Comparison of ENCODE assay signal across 23 cellular contexts in genomic region chr19:53823380-53824120, GRCh38. TPM values are rescaled to one million over a fixed set of nuclear protein-coding genes. Genes with fewer than 3 reads are reported as not detected.
DNase-seq lines count a peak whose midpoint lies in the region; ATAC-seq and TF ChIP-seq lines count a peak whose summit lies in the region.
"Had no signal": no experiment of that assay in that cellular context is flagged by ENCODE, and none has a peak within 500 bp of the region (broad histone marks: within the 10 kb centered on the region; RNA-seq: fewer than 3 reads in every experiment).

No MANE protein-coding gene starts in this region.

- no peaks in the 10 kb centered on the region for H3K9me3 Mint-ChIP-seq in activated naive CD8-positive, alpha-beta T cell treated with anti-CD3 and anti-CD28 coated beads for 36 hours
- H3K9me3 Mint-ChIP-seq in naive thymus-derived CD4-positive, alpha-beta T cell = peaks cover 0 to 2% (median 0%) of the 10 kb centered on the region in 11 donors
- H3K9me3 Mint-ChIP-seq: activated B cell treated with CpG ODN at 0.5 μM for 24 hours had no signal

- H3K4me1 Mint-ChIP-seq in activated naive CD8-positive, alpha-beta T cell treated with anti-CD3 and anti-CD28 coated beads for 36 hours = peaks cover 7% of the 10 kb centered on the region
- peaks cover 0 to 11% (median 1%) of the 10 kb centered on the region in 7 donors for H3K4me1 Mint-ChIP-seq in naive thymus-derived CD4-positive, alpha-beta T cell

- peaks cover 0 to 41% (median 37%) of the 10 kb centered on the region in 11 experiments; a peak in 18 of 22 replicates for H3K36me3 ChIP-seq in BLaER1 treated with 17β-estradiol and CSF1 and Interleukin-3, amounts not matched to agents 10 nM and 100 nM
- H3K36me3 ChIP-seq in ES-I3 (ENCODE audit: insufficient read depth, low read length) (no peaks in the 10 kb centered on the region; the same call in 1 of the 2 replicates), OCI-LY7 (ENCODE audit: insufficient read depth, low read length) (no peaks in the 10 kb centered on the region)
- H3K36me3 ChIP-seq in naive thymus-derived CD4-positive, alpha-beta T cell (ENCODE audit: control insufficient read depth in 2 of 3, insufficient read depth in 3 of 3, low read length in 3 of 3) = no peaks in the 10 kb centered on the region
- H3K36me3 ChIP-seq: right atrium auricular region, SJSA1, tibial nerve had no signal

- H3K27me3 ChIP-seq in BLaER1 treated with 17β-estradiol and CSF1 and Interleukin-3, amounts not matched to agents 10 nM and 100 nM = no peaks in the 10 kb centered on the region
- H3K27me3 ChIP-seq in naive thymus-derived CD4-positive, alpha-beta T cell (ENCODE audit: control insufficient read depth in 2 of 2, insufficient read depth in 2 of 2, low read length in 2 of 2) = no peaks in the 10 kb centered on the region
- H3K27me3 ChIP-seq: right atrium auricular region, SJSA1, tibial nerve had no signal

- CTCF ChIA-PET in naive thymus-derived CD4-positive, alpha-beta T cell (lab: Charles Lee) = no interaction called here
- CTCF ChIA-PET in OCI-LY7 (lab: Charles Lee; ENCODE audit: unreplicated experiment) = no interaction called here

- H4K20me1 ChIP-seq in BLaER1 treated with 17β-estradiol and CSF1 and Interleukin-3, amounts not matched to agents 10 nM and 100 nM = peaks cover 0 to 41% (median 32%) of the 10 kb centered on the region in 11 experiments; a peak in 16 of 22 replicates
- no peaks in the 10 kb centered on the region for H4K20me1 ChIP-seq in OCI-LY7 (ENCODE audit: insufficient read depth, low read length)

- H3K36me3 Mint-ChIP-seq in activated naive CD8-positive, alpha-beta T cell treated with anti-CD3 and anti-CD28 coated beads for 36 hours = no peaks in the 10 kb centered on the region
- no peaks in the 10 kb centered on the region for H3K36me3 Mint-ChIP-seq in naive thymus-derived CD4-positive, alpha-beta T cell
- H3K36me3 Mint-ChIP-seq: activated naive CD8-positive, alpha-beta T cell had no signal

- POLR2A ChIA-PET in naive thymus-derived CD4-positive, alpha-beta T cell (lab: Charles Lee) = no interaction called here
- POLR2A ChIA-PET in OCI-LY7 (lab: Charles Lee) = no interaction called here

- peak overlapping the region; percentile 91 to 100 (median 98) for H3K27ac ChIP-seq in BLaER1 treated with 17β-estradiol and CSF1 and Interleukin-3, amounts not matched to agents 10 nM and 100 nM
- no peak overlapping the region for H3K27ac ChIP-seq in naive thymus-derived CD4-positive, alpha-beta T cell (ENCODE audit: low read depth, low read length)
- H3K27ac ChIP-seq in OCI-LY7 (ENCODE audit: low read depth, low read length, poor library complexity, severe bottlenecking) = no peak overlapping the region
- H3K27ac ChIP-seq: SJSA1, tibial nerve had no signal

- peaks cover 0 to 7% (median 0%) of the 10 kb centered on the region in 11 experiments; a peak in 4 of 22 replicates for H3K9me3 ChIP-seq in BLaER1 treated with 17β-estradiol and CSF1 and Interleukin-3, amounts not matched to agents 10 nM and 100 nM (replicated peaks in 1 of 11)
- H3K9me3 ChIP-seq in ES-I3 (ENCODE audit: control insufficient read depth, insufficient read depth, low read length) (no peaks in the 10 kb centered on the region), OCI-LY7 (ENCODE audit: low read length) (no peaks in the 10 kb centered on the region)
- H3K9me3 ChIP-seq in naive thymus-derived CD4-positive, alpha-beta T cell (ENCODE audit: control insufficient read depth in 2 of 3, low read length in 3 of 3) = no peaks in the 10 kb centered on the region
- H3K9me3 ChIP-seq: right atrium auricular region, SJSA1, tibial nerve had no signal

- H2AFZ ChIP-seq in OCI-LY7 (ENCODE audit: low read length) = no peak overlapping the region

- peak overlapping the region; percentile 63 for H3K4me3 Mint-ChIP-seq in activated naive CD8-positive, alpha-beta T cell treated with anti-CD3 and anti-CD28 coated beads for 36 hours
- H3K4me3 Mint-ChIP-seq in naive thymus-derived CD4-positive, alpha-beta T cell = peak overlapping the region in 1 of 10 donors; percentile 48
- H3K4me3 Mint-ChIP-seq: activated B cell treated with CpG ODN at 0.5 μM for 24 hours; activated naive CD8-positive, alpha-beta T cell had no signal

- peaks cover 30% of the 10 kb centered on the region for H3K27me3 Mint-ChIP-seq in activated naive CD8-positive, alpha-beta T cell treated with anti-CD3 and anti-CD28 coated beads for 36 hours
- H3K27me3 Mint-ChIP-seq in naive thymus-derived CD4-positive, alpha-beta T cell = peaks cover 11 to 32% (median 27%) of the 10 kb centered on the region in 5 donors

- H3K27ac Mint-ChIP-seq in activated naive CD8-positive, alpha-beta T cell treated with anti-CD3 and anti-CD28 coated beads for 36 hours = no peak overlapping the region
- no peak overlapping the region for H3K27ac Mint-ChIP-seq in naive thymus-derived CD4-positive, alpha-beta T cell
- H3K27ac Mint-ChIP-seq: activated B cell treated with CpG ODN at 0.5 μM for 24 hours; activated naive CD8-positive, alpha-beta T cell had no signal

- ATAC-seq in naive thymus-derived CD4-positive, alpha-beta T cell = peak; percentile 22
- no peak for ATAC-seq in HG03280 (IDR thresholded peaks at IDR 0.05; ENCODE audit: unreplicated experiment)

- intact Hi-C loops in naive thymus-derived CD4-positive, alpha-beta T cell (cut with micrococcal nuclease) = no loop called here
- intact Hi-C loops in posterior vena cava (cut with DNase I) (loop anchor here in 1 of 2 donors (5.0 kb wide), 1 partner anchor 474 kb away; no protein-coding TSS in a partner anchor), OCI-LY7 (cut with micrococcal nuclease; ENCODE audit: unreplicated experiment) (no loop called here)

- TF ChIP-seq CTCF in OCI-LY7 (conservative IDR thresholded peaks at IDR 0.05; ENCODE audit: low read length) = no peak

- DNase-seq in activated naive CD8-positive, alpha-beta T cell treated with anti-CD3 and anti-CD28 coated beads for 36 hours = no peak
- DNase-seq in naive thymus-derived CD4-positive, alpha-beta T cell = no peak
- DNase-seq in NCI-H1048 (lab: John Stamatoyannopoulos, UW) (no peak), posterior vena cava (ENCODE audit: low spot score) (no peak), OCI-LY7 (ENCODE audit: low spot score) (no peak)
- DNase-seq: activated B cell treated with CpG ODN at 0.5 μM for 24 hours; activated T-cell treated with anti-CD3 and anti-CD28 coated beads, Interleukin-2, amount 50 U/mL, for 48 hours; Calu3; EL; H7; NCI-H2029 treated with DMSO at 0.1 percent for 48 hours; NCI-H524 had no signal

- no peaks in the 10 kb centered on the region for H3K79me2 ChIP-seq in OCI-LY7 (ENCODE audit: insufficient read depth, low read depth, low read length)

- no TSS peak for BruUV-seq in OCI-LY7 (replicated peaks; lab: Mats Ljungman, UMichigan)

- peak overlapping the region; percentile 32 to 95 (median 79) for H3K4me2 ChIP-seq in BLaER1 treated with 17β-estradiol and CSF1 and Interleukin-3, amounts not matched to agents 10 nM and 100 nM
- no peak overlapping the region for H3K4me2 ChIP-seq in OCI-LY7 (ENCODE audit: low read length)

- peak overlapping the region in 9 of 10 experiments; percentile 60 to 87 (median 75); a peak in 19 of 20 replicates for H3K4me3 ChIP-seq in BLaER1 treated with 17β-estradiol and CSF1 and Interleukin-3, amounts not matched to agents 10 nM and 100 nM
- H3K4me3 ChIP-seq in naive thymus-derived CD4-positive, alpha-beta T cell (ENCODE audit: low read length) = no peak overlapping the region
- H3K4me3 ChIP-seq in OCI-LY7 (ENCODE audit: low read depth, low read length, poor library complexity, severe bottlenecking) = no peak overlapping the region
- H3K4me3 ChIP-seq: right atrium auricular region, SJSA1 had no signal

- peaks cover 16 to 90% (median 65%) of the 10 kb centered on the region in 10 experiments for H3K4me1 ChIP-seq in BLaER1 treated with 17β-estradiol and CSF1 and Interleukin-3, amounts not matched to agents 10 nM and 100 nM
- H3K4me1 ChIP-seq in ES-I3 (ENCODE audit: insufficient read depth, low read length) = peaks cover 4% of the 10 kb centered on the region; the same call in 1 of the 2 replicates
- H3K4me1 ChIP-seq in naive thymus-derived CD4-positive, alpha-beta T cell (ENCODE audit: control insufficient read depth in 2 of 2, insufficient read depth in 2 of 2, low read length in 2 of 2) = no peaks in the 10 kb centered on the region
- no peaks in the 10 kb centered on the region for H3K4me1 ChIP-seq in OCI-LY7 (ENCODE audit: insufficient read depth, low read length, poor library complexity, severe bottlenecking)
- H3K4me1 ChIP-seq: right atrium auricular region, SJSA1, tibial nerve had no signal

- no peaks in the 10 kb centered on the region for H3K9me2 ChIP-seq in OCI-LY7 (ENCODE audit: insufficient read depth, low read length)

- peak overlapping the region; percentile 66 to 98 (median 91) for H3K9ac ChIP-seq in BLaER1 treated with 17β-estradiol and CSF1 and Interleukin-3, amounts not matched to agents 10 nM and 100 nM
- H3K9ac ChIP-seq in ES-I3 (ENCODE audit: low read depth, low read length) = peak overlapping the region; percentile 2

RNA-seq across cellular contexts. Expression of gene NLRP12, which starts 0.6 kb away (rescaled TPM):
- total RNA-seq in activated naive CD8-positive, alpha-beta T cell treated with anti-CD3 and anti-CD28 coated beads for 36 hours = under 1 TPM; 0.06 TPM
- 10 to 100 TPM in 1 of 5 experiments, 1 to 10 TPM in 1, under 1 TPM in 1, not detected in 2; 0.14 to 16.1 (median 1.8) TPM for total RNA-seq in naive thymus-derived CD4-positive, alpha-beta T cell
- polyA plus RNA-seq in naive thymus-derived CD4-positive, alpha-beta T cell = not detected
- total RNA-seq in posterior vena cava = 1 to 10 TPM; 1.8 to 2.0 TPM
- total RNA-seq in OCI-LY7 (2014; rRNA removed; shearing (Covaris generic)) = not detected in 2 replicates
- total RNA-seq in OCI-LY7 (2022) = not detected in 2 replicates
- total RNA-seq: activated B cell treated with CpG ODN at 0.5 μM for 24 hours, Calu3, fibroblast of lung, MCF 10A, SJSA1 had no signal
- polyA plus RNA-seq: fibroblast of lung had no signal

RNA-seq across cellular contexts. Expression of gene MYADM, which starts 44.1 kb away (rescaled TPM):
- 10 to 100 TPM; 30.9 to 32.1 TPM for total RNA-seq in activated naive CD8-positive, alpha-beta T cell treated with anti-CD3 and anti-CD28 coated beads for 36 hours
- 100 to 1,000 TPM in 3 of 5 experiments, 10 to 100 TPM in 2; 51.5 to 524 (median 116) TPM for total RNA-seq in naive thymus-derived CD4-positive, alpha-beta T cell
- polyA plus RNA-seq in naive thymus-derived CD4-positive, alpha-beta T cell = 10 to 100 TPM; 60.6 to 61.3 TPM
- 100 to 1,000 TPM; 360 to 372 TPM for total RNA-seq in posterior vena cava
- total RNA-seq in OCI-LY7 (2014; rRNA removed; shearing (Covaris generic)) = 0.98 and 3.2 TPM in 2 replicates
- 0.55 and 0.82 TPM in 2 replicates for total RNA-seq in OCI-LY7 (2022)

RNA-seq across cellular contexts. Expression of gene PRKCG, which starts 58.4 kb away (rescaled TPM):
- total RNA-seq in activated naive CD8-positive, alpha-beta T cell treated with anti-CD3 and anti-CD28 coated beads for 36 hours = under 1 TPM in 1 of 2 experiments, not detected in 1; 0.35 TPM
- total RNA-seq in naive thymus-derived CD4-positive, alpha-beta T cell = 1 to 10 TPM in 2 of 5 experiments, not detected in 3; 1.6 to 2.4 TPM
- polyA plus RNA-seq in naive thymus-derived CD4-positive, alpha-beta T cell = under 1 TPM in 1 of 2 donors, not detected in 1; 0.05 TPM
- total RNA-seq in posterior vena cava = under 1 TPM in 1 of 2 donors, not detected in 1; 0.48 TPM
- not detected in 2 replicates for total RNA-seq in OCI-LY7 (2014; rRNA removed; shearing (Covaris generic))
- total RNA-seq in OCI-LY7 (2022) = not detected in 2 replicates
- total RNA-seq: activated B cell treated with CpG ODN at 0.5 μM for 24 hours, fibroblast of lung, MCF 10A, omental fat pad, right atrium auricular region, SJSA1, tibial nerve had no signal
- polyA plus RNA-seq: fibroblast of lung, liver had no signal

Comparison
In these comparisons a context has a peak if more than half of its experiments do, and no peak if none do; other contexts are left out.
1. H3K27ac ChIP-seq: peak in BLaER1 treated with 17β-estradiol and CSF1 and Interleukin-3, amounts not matched to agents 10 nM and 100 nM (11 of 11); none in naive thymus-derived CD4-positive, alpha-beta T cell (single experiment) and OCI-LY7 (single experiment).
2. H3K4me3 ChIP-seq: peak in BLaER1 treated with 17β-estradiol and CSF1 and Interleukin-3, amounts not matched to agents 10 nM and 100 nM (9 of 10); none in naive thymus-derived CD4-positive, alpha-beta T cell (single experiment) and OCI-LY7 (single experiment).
3. RNA of gene MYADM, which starts 44.1 kb away (total RNA-seq): 360 to 372 TPM in posterior vena cava, 51.5 to 524 TPM in naive thymus-derived CD4-positive, alpha-beta T cell and 30.9 to 32.1 TPM in activated naive CD8-positive, alpha-beta T cell treated with anti-CD3 and anti-CD28 coated beads for 36 hours; 0.55 to 3.2 TPM in OCI-LY7; every median in the first group is over 4 times any median in the second.